In genomic region chr17:39622380-39623006, GRCh38 we compare ENCODE assay signal across 9 cellular contexts. TPM values are rescaled to one million over a fixed set of nuclear protein-coding genes. Genes with fewer than 3 reads are reported as not detected.
A peak's percentile ranks its signal among the peaks of the same experiment; 100 is the strongest.
DNase-seq lines count a peak whose midpoint lies in the region; ATAC-seq and TF ChIP-seq lines count a peak whose summit lies in the region.
"Had no signal": no experiment of that assay in that cellular context is flagged by ENCODE, and none has a peak within 500 bp of the region (broad histone marks: within the 10 kb centered on the region; RNA-seq: fewer than 3 reads in every experiment).

No MANE protein-coding gene starts in this region.

- peaks cover 27 to 31% of the 10 kb centered on the region in 2 donors for H3K4me1 Mint-ChIP-seq in effector memory CD8-positive, alpha-beta T cell (ENCODE audit: low read depth in 2 of 2)

- peak overlapping the region; percentile 77 to 84 for H3K4me3 Mint-ChIP-seq in effector memory CD8-positive, alpha-beta T cell

- peak overlapping the region; percentile 88 to 93 for H3K27ac Mint-ChIP-seq in effector memory CD8-positive, alpha-beta T cell

- peaks cover 3% of the 10 kb centered on the region for H3K36me3 Mint-ChIP-seq in effector memory CD8-positive, alpha-beta T cell (ENCODE audit: insufficient read depth)

- no peak for TF ChIP-seq CTCF in BE2C (IDR thresholded peaks at IDR 0.05; ENCODE audit: low read depth, low read length)
- TF ChIP-seq CTCF in ovary (IDR thresholded peaks at IDR 0.05), result no peak

- H3K9me3 Mint-ChIP-seq in effector memory CD8-positive, alpha-beta T cell, result no peaks in the 10 kb centered on the region

- WGBS in ovary, 3 donors, result 54 to 56% (median 54%) methylated on average over 16 of the region's 16 CpGs

- H3K9me3 ChIP-seq in BE2C (no peaks in the 10 kb centered on the region), ovary (no peaks in the 10 kb centered on the region)

- no peak for TF ChIP-seq POLR2A in ovary (IDR thresholded peaks at IDR 0.05)

- DNase-seq in BE2C, result no peak
- DNase-seq in SHP77 (lab: John Stamatoyannopoulos, UW), result peak; percentile 66 to 69
- DNase-seq in effector memory CD8-positive, alpha-beta T cell, result peak in 2 of 3 experiments; percentile 40 to 41
- DNase-seq in NCI-H187 (lab: John Stamatoyannopoulos, UW), result no peak
- no peak for DNase-seq in ovary
- DNase-seq in kidney tubule cell (ENCODE audit: low spot score), result no peak

- H3K27me3 Mint-ChIP-seq in effector memory CD8-positive, alpha-beta T cell, result peaks cover 11 to 29% of the 10 kb centered on the region in 2 donors

- intact Hi-C loops in ovary (cut with DNase I), result loop anchor here (5.0 to 10.0 kb wide), 4 partner anchors 45 to 130 kb away; partner anchors contain the start of genes PNMT (in 1 of the 4) and TCAP (in 1 of the 4)

- H3K4me1 ChIP-seq in BE2C (no peaks in the 10 kb centered on the region), ovary (ENCODE audit: insufficient read depth) (peaks cover 2% of the 10 kb centered on the region)

- TF ChIP-seq EP300 in ovary (IDR thresholded peaks at IDR 0.05), result no peak

- H3K4me3 ChIP-seq in BE2C (ENCODE audit: low read depth, low read length), result peak overlapping the region; percentile 22
- no peak overlapping the region for H3K4me3 ChIP-seq in ovary

- H3K27me3 ChIP-seq in BE2C (peaks cover 16% of the 10 kb centered on the region), ovary (no peaks in the 10 kb centered on the region)

- H3K36me3 ChIP-seq in BE2C, result no peaks in the 10 kb centered on the region
- H3K36me3 ChIP-seq in ovary, result no peaks in the 10 kb centered on the region

- ATAC-seq in GM21786 (IDR thresholded peaks at IDR 0.05; ENCODE audit: unreplicated experiment), result peak; percentile 7
- ATAC-seq in effector memory CD8-positive, alpha-beta T cell (replicated peaks), result peak; percentile 65
- ATAC-seq in GM19397 (IDR thresholded peaks at IDR 0.05; ENCODE audit: unreplicated experiment), result no peak

- H3K27ac ChIP-seq in ovary, result no peak overlapping the region

RNA-seq across cellular contexts. Expression of gene PPP1R1B, which starts 4.3 kb away (rescaled TPM):
- polyA plus RNA-seq in BE2C (2012; ENCODE audit: insufficient read depth, insufficient read length, low read depth), result not detected
- total RNA-seq in ovary, result 10 to 100 TPM in 4 of 7 donors, 1 to 10 TPM in 2, under 1 TPM in 1; 0.43 to 23.0 (median 10.1) TPM
- polyA plus RNA-seq in ovary, result 10 to 100 TPM in 1 of 2 donors, 1 to 10 TPM in 1; 5.1 to 12.9 TPM
- total RNA-seq: activated CD8-positive, alpha-beta memory T cell treated with anti-CD3 and anti-CD28 coated beads for 36 hours had no signal

RNA-seq across cellular contexts. Expression of gene STARD3, which starts 14.5 kb away (rescaled TPM):
- 136 TPM for polyA plus RNA-seq in BE2C (2012; ENCODE audit: insufficient read depth, insufficient read length, low read depth)
- 10 to 100 TPM; 34.5 to 49.4 (median 44.3) TPM for total RNA-seq in ovary
- polyA plus RNA-seq in ovary, result 10 to 100 TPM; 42.1 to 55.9 TPM

RNA-seq across cellular contexts. Expression of gene NEUROD2, which starts 14.8 kb away (rescaled TPM):
- not detected for polyA plus RNA-seq in BE2C (2012; ENCODE audit: insufficient read depth, insufficient read length, low read depth)
- not detected for total RNA-seq in ovary
- not detected for polyA plus RNA-seq in ovary
- total RNA-seq: activated CD8-positive, alpha-beta memory T cell treated with anti-CD3 and anti-CD28 coated beads for 36 hours had no signal

RNA-seq across cellular contexts. Expression of gene TCAP, which starts 42.7 kb away (rescaled TPM):
- 4.4 TPM for polyA plus RNA-seq in BE2C (2012; ENCODE audit: insufficient read depth, insufficient read length, low read depth)
- total RNA-seq in ovary, result 1 to 10 TPM in 6 of 7 donors, under 1 TPM in 1; 0.24 to 1.9 (median 1.3) TPM
- polyA plus RNA-seq in ovary, result 1 to 10 TPM in 1 of 2 donors, under 1 TPM in 1; 0.47 to 1.6 TPM

RNA-seq across cellular contexts. Expression of gene PNMT, which starts 45.8 kb away (rescaled TPM):
- 2.8 TPM for polyA plus RNA-seq in BE2C (2012; ENCODE audit: insufficient read depth, insufficient read length, low read depth)
- 1 to 10 TPM in 5 of 7 donors, under 1 TPM in 1, not detected in 1; 0.60 to 5.1 (median 1.4) TPM for total RNA-seq in ovary
- 1 to 10 TPM in 1 of 2 donors, not detected in 1; 1.1 TPM for polyA plus RNA-seq in ovary

Comparison
In these comparisons a context has a peak if more than half of its experiments do, and no peak if none do; other contexts are left out.
1. DNase-seq: peak in SHP77 (2 of 2) and effector memory CD8-positive, alpha-beta T cell (2 of 3); none in BE2C (single experiment), NCI-H187 (0 of 2), ovary (0 of 5) and kidney tubule cell (single experiment).